In the genomic region with DNA sequence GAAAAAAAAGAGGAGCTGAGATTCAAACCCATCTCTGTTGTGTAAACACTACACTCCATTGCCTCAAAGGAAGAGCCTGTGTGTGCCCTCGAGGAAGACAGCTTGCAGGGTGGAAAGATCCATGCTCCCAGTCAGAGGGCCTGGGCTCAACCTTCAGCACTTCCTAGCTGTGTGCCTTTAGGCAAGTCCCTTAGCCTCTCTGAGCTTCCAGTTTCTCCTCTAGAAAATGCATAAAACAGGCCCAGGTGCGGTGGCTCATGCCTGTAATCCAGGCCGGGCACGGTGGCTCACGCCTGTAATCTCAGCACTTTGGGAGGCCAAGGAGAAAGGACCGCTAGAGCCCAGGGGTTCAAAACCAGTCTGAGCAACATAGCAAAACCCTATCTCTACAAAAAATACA, we compare ENCODE assay signal across 1 cellular context.
A peak's percentile ranks its signal among the peaks of the same experiment; 100 is the strongest.
TF ChIP-seq lines count a peak whose summit lies in the region.

No MANE protein-coding gene starts in this region.

TF ChIP-seq in K562, 482 proteins besides CTCF, POLR2A, EP300 and RAD21:
- TF ChIP-seq, protein P1, sequence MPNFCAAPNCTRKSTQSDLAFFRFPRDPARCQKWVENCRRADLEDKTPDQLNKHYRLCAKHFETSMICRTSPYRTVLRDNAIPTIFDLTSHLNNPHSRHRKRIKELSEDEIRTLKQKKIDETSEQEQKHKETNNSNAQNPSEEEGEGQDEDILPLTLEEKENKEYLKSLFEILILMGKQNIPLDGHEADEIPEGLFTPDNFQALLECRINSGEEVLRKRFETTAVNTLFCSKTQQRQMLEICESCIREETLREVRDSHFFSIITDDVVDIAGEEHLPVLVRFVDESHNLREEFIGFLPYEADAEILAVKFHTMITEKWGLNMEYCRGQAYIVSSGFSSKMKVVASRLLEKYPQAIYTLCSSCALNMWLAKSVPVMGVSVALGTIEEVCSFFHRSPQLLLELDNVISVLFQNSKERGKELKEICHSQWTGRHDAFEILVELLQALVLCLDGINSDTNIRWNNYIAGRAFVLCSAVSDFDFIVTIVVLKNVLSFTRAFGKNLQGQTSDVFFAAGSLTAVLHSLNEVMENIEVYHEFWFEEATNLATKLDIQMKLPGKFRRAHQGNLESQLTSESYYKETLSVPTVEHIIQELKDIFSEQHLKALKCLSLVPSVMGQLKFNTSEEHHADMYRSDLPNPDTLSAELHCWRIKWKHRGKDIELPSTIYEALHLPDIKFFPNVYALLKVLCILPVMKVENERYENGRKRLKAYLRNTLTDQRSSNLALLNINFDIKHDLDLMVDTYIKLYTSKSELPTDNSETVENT (CRISPR knock-in tag; IDR thresholded peaks at IDR 0.05), result no peak
- TF ChIP-seq DMBX1 (CRISPR knock-in tag; IDR thresholded peaks at IDR 0.05; ENCODE audit: borderline replicate concordance), result no peak
- TF ChIP-seq BCOR (IDR thresholded peaks at IDR 0.05), result 0 out of 2 replicates have a peak, but pooled peaks have one; percentile 25
- no peak for TF ChIP-seq RBM17 (IDR thresholded peaks at IDR 0.05; ENCODE audit: borderline replicate concordance, low read depth, low read length)
- no peak for TF ChIP-seq UBTF (IDR thresholded peaks at IDR 0.05; ENCODE audit: borderline replicate concordance in 1 of 2, low read depth in 2 of 2, low read length in 2 of 2)
- no peak for TF ChIP-seq SAFB2 (IDR thresholded peaks at IDR 0.05; ENCODE audit: borderline replicate concordance, low read depth, low read length, severe bottlenecking)
- peak; percentile 36 for TF ChIP-seq ZFP36 (IDR thresholded peaks at IDR 0.05; ENCODE audit: low read depth, low read length, partially characterized antibody)
- TF ChIP-seq, protein P2, sequence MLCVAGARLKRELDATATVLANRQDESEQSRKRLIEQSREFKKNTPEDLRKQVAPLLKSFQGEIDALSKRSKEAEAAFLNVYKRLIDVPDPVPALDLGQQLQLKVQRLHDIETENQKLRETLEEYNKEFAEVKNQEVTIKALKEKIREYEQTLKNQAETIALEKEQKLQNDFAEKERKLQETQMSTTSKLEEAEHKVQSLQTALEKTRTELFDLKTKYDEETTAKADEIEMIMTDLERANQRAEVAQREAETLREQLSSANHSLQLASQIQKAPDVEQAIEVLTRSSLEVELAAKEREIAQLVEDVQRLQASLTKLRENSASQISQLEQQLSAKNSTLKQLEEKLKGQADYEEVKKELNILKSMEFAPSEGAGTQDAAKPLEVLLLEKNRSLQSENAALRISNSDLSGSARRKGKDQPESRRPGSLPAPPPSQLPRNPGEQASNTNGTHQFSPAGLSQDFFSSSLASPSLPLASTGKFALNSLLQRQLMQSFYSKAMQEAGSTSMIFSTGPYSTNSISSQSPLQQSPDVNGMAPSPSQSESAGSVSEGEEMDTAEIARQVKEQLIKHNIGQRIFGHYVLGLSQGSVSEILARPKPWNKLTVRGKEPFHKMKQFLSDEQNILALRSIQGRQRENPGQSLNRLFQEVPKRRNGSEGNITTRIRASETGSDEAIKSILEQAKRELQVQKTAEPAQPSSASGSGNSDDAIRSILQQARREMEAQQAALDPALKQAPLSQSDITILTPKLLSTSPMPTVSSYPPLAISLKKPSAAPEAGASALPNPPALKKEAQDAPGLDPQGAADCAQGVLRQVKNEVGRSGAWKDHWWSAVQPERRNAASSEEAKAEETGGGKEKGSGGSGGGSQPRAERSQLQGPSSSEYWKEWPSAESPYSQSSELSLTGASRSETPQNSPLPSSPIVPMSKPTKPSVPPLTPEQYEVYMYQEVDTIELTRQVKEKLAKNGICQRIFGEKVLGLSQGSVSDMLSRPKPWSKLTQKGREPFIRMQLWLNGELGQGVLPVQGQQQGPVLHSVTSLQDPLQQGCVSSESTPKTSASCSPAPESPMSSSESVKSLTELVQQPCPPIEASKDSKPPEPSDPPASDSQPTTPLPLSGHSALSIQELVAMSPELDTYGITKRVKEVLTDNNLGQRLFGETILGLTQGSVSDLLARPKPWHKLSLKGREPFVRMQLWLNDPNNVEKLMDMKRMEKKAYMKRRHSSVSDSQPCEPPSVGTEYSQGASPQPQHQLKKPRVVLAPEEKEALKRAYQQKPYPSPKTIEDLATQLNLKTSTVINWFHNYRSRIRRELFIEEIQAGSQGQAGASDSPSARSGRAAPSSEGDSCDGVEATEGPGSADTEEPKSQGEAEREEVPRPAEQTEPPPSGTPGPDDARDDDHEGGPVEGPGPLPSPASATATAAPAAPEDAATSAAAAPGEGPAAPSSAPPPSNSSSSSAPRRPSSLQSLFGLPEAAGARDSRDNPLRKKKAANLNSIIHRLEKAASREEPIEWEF (CRISPR knock-in tag; IDR thresholded peaks at IDR 0.05), result no peak
- TF ChIP-seq, protein P3, sequence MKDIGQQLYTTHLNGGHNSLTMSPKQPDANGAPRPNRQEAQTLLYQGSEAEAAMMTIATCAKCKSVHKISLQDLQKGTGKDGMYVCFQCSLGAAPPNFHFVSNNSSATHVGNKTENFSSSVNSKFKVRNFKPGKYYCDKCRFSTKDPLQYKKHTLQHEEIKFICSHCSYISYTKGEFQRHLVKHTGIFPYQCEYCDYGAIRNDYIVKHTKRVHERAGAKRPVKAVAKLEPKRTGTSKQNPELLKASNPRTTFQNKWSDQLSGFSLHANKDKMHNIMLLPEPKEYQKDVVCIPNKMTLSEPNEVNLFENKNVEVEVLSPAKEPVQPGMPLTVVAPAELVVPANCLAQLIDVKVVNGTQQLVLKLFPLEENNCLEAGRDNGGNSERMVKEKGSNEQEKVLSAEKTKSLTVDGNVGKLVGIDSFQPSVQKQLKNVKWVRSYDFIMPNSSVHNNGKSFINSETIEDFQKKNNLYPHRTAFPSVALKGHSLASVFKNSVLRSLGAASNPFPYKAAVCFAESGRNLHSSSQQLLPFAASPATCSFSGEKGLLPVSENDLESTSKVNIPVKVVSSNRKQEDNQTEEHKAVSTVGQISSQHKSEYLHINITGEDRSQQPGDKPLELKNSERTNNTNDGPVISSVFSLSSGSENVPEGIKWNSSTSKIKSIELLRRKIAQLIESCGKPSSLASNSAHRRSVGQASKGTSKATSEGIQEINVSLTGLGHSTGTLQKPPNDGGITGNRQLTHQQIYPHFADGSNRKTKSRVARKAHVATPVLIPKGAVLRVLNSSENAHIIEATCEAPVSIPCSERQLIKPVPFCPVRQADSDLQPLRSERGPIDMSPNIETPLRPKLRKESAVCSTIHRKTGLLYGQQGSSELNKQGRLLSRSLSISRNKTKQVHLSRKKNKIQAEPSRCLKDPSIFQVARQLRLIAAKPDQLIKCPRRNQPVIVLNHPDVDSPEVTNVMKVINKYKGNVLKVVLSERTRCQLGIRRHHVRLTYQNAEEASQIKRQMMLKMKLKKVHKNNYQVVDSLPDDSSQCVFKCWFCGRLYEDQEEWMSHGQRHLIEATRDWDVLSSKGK (CRISPR knock-in tag; IDR thresholded peaks at IDR 0.05), result no peak
TF ChIP-seq in K562: peak in this region for 2.
